Comparison of ENCODE assay signal across 9 cellular contexts in the genomic region with DNA sequence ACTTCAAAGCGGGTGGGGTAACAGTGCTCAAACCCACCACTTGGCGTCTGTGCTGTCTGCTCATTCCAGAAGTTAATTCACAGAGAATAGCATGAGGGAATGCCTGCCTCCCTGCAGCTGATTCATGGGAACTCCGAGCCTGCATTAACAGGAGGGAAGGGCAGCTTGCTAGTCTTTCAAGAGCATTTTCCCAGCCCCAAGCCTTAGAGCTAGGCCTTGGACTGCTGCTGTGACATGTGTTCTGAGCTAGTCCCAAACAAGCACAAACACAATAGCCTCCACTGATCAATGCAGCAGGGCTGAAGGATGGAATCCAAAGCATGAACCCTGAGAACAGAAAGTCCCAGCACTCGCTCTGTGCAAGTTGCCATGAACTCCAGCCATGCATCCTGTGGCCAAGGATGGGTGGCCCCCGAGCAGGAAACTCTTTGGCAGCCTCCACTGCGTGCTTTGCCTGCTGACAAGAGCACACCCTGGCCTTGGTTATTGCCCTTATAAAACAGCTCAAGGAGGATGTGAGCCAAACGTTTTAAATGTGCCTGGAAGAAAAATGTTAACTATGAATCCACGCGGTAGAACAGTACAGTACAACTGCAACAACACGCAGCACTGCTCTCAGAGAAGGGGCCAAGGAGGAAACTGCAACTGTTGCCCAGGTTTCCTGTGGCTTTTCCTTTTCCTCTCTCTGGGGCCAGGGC.
DNase-seq lines count a peak whose midpoint lies in the region; ATAC-seq, FAIRE-seq and TF ChIP-seq lines count a peak whose summit lies in the region.
"Had no signal": no experiment of that assay in that cellular context is flagged by ENCODE, and none has a peak within 500 bp of the region (broad histone marks: within the 10 kb centered on the region; RNA-seq: fewer than 3 reads in every experiment).

No MANE protein-coding gene starts in this region.

- no peak overlapping the region for H3K4me2 ChIP-seq in SK-N-SH

- POLR2A ChIA-PET in SK-N-SH (lab: Yijun Ruan, JAX): no interaction called here

- H3K9me2 ChIP-seq in SK-N-SH: no peaks in the 10 kb centered on the region

- H3K9me3 ChIP-seq in iPS-15b (ENCODE audit: control insufficient read depth, insufficient read depth, low read length) (no peaks in the 10 kb centered on the region), SK-N-SH (no peaks in the 10 kb centered on the region)

- no peaks in the 10 kb centered on the region for H3K36me3 Mint-ChIP-seq in progenitor cell of endocrine pancreas (ENCODE audit: insufficient read depth)

- H3F3A ChIP-seq in SK-N-SH (replicated peaks; ENCODE audit: insufficient read depth): no peaks in the 10 kb centered on the region

- no peak for ATAC-seq in HG02852 (IDR thresholded peaks at IDR 0.05; ENCODE audit: unreplicated experiment)

- H3K4me1 Mint-ChIP-seq in progenitor cell of endocrine pancreas (ENCODE audit: low read depth): peaks cover 5% of the 10 kb centered on the region

- WGBS in SK-N-SH (ENCODE audit: low lambda C conversion rate): 46% methylated on average over 10 of the region's 10 CpGs

- H3K27ac ChIP-seq in SK-N-SH (ENCODE audit: low read depth in 2 of 2, low read length in 1 of 2): no peak overlapping the region

- FAIRE-seq in bronchial epithelial cell (lab: Jason Lieb, UNC): no peak

- no peaks in the 10 kb centered on the region for H3K36me3 ChIP-seq in bronchial epithelial cell (ENCODE audit: control insufficient read depth, insufficient read depth, low read length)
- H3K36me3 ChIP-seq in iPS-15b (ENCODE audit: control insufficient read depth, insufficient read depth, low read length): no peaks in the 10 kb centered on the region
- H3K36me3 ChIP-seq in SK-N-SH (replicated peaks in 1 of 2; ENCODE audit: control insufficient read depth in 1 of 2, insufficient read depth in 2 of 2, low read length in 1 of 2): no peaks in the 10 kb centered on the region

- H3K9me3 Mint-ChIP-seq in progenitor cell of endocrine pancreas (ENCODE audit: low read depth): peaks cover 3% of the 10 kb centered on the region

- H3K79me2 ChIP-seq in SK-N-SH (ENCODE audit: insufficient read depth): no peaks in the 10 kb centered on the region

- H3K4me3 ChIP-seq in bronchial epithelial cell (ENCODE audit: low read depth, low read length) (no peak overlapping the region), iPS-15b (ENCODE audit: low read depth, low read length) (no peak overlapping the region), retinal pigment epithelial cell (ENCODE audit: low read length) (no peak overlapping the region), SK-N-SH (ENCODE audit: low read depth in 2 of 2, low read length in 1 of 2) (no peak overlapping the region)

- no peak overlapping the region for H3K4me3 Mint-ChIP-seq in progenitor cell of endocrine pancreas (ENCODE audit: low read depth)

- CTCF ChIA-PET in SK-N-SH (lab: Yijun Ruan, JAX): no interaction called here

- DNase-seq in GDM1 (lab: John Stamatoyannopoulos, UW): peak; percentile 58
- peak; percentile 19 for DNase-seq in bronchial epithelial cell (ENCODE audit: low read depth)
- peak; percentile 62 for DNase-seq in retinal pigment epithelial cell (ENCODE audit: low read depth)
- DNase-seq in progenitor cell of endocrine pancreas (ENCODE audit: low spot score, unreplicated experiment): no peak
- DNase-seq in HUDEP-2 (lab: John Stamatoyannopoulos, UW; ENCODE audit: unreplicated experiment in 76 of 76): no peak
- DNase-seq in SK-N-SH: no peak
- DNase-seq: NCI-H1048 had no signal

- H2AFZ ChIP-seq in SK-N-SH (ENCODE audit: low read depth): no peak overlapping the region

- TF ChIP-seq RAD21 in SK-N-SH (IDR thresholded peaks at IDR 0.05; ENCODE audit: low read length): no peak

- no peak for TF ChIP-seq EP300 in SK-N-SH (IDR thresholded peaks at IDR 0.05; ENCODE audit: borderline replicate concordance in 1 of 2, low read depth in 1 of 2, low read length in 1 of 2)

- H3K9ac ChIP-seq in iPS-15b (ENCODE audit: low read depth, low read length) (peak overlapping the region; percentile 24), SK-N-SH (no peak overlapping the region)

- TF ChIP-seq CTCF in bronchial epithelial cell (IDR thresholded peaks at IDR 0.05; ENCODE audit: insufficient read depth, low read length, severe bottlenecking) (no peak), retinal pigment epithelial cell (conservative IDR thresholded peaks at IDR 0.05; ENCODE audit: low read depth, low read length) (peak; percentile 23), progenitor cell of endocrine pancreas (IDR thresholded peaks at IDR 0.05; ENCODE audit: unreplicated experiment) (no peak), SK-N-SH (IDR thresholded peaks at IDR 0.05) (no peak)

- no peak overlapping the region for H3K27ac Mint-ChIP-seq in progenitor cell of endocrine pancreas

- no peaks in the 10 kb centered on the region for H3K27me3 ChIP-seq in bronchial epithelial cell (ENCODE audit: control insufficient read depth, insufficient read depth, low read length)
- H3K27me3 ChIP-seq in iPS-15b (ENCODE audit: control insufficient read depth, insufficient read depth, low read length): no peaks in the 10 kb centered on the region
- no peaks in the 10 kb centered on the region for H3K27me3 ChIP-seq in SK-N-SH (ENCODE audit: insufficient read depth)

- peaks cover 6% of the 10 kb centered on the region for H3K4me1 ChIP-seq in iPS-15b (ENCODE audit: control insufficient read depth, insufficient read depth, low read length)
- H3K4me1 ChIP-seq in SK-N-SH (ENCODE audit: control insufficient read depth in 1 of 2, insufficient read depth in 2 of 2, low read depth in 1 of 2, low read length in 1 of 2): no peaks in the 10 kb centered on the region; a peak in 1 of 4 replicates

- H3K27me3 Mint-ChIP-seq in progenitor cell of endocrine pancreas: peaks cover 62% of the 10 kb centered on the region

- H4K20me1 ChIP-seq in SK-N-SH (ENCODE audit: insufficient read depth): no peaks in the 10 kb centered on the region

TF ChIP-seq in SK-N-SH, 30 proteins besides CTCF, POLR2A, EP300 and RAD21:
- TF ChIP-seq GABPA (IDR thresholded peaks at IDR 0.05; ENCODE audit: low read depth) (no peak), RCOR1 (IDR thresholded peaks at IDR 0.05; ENCODE audit: low read length) (no peak), EZH2phosphoT487 (IDR thresholded peaks at IDR 0.05; ENCODE audit: borderline replicate concordance, low read depth) (no peak), FOXM1 (IDR thresholded peaks at IDR 0.05; ENCODE audit: low read depth) (no peak), GATA2 (CRISPR knock-in tag; IDR thresholded peaks at IDR 0.05) (no peak), ELF1 (IDR thresholded peaks at IDR 0.05) (no peak), FOSL2 (IDR thresholded peaks at IDR 0.05; ENCODE audit: borderline replicate concordance, low read depth) (no peak), FOXJ3 (CRISPR knock-in tag; IDR thresholded peaks at IDR 0.05) (no peak), RFX5 (IDR thresholded peaks at IDR 0.05; ENCODE audit: low read length) (no peak)
- TF ChIP-seq, protein P1, sequence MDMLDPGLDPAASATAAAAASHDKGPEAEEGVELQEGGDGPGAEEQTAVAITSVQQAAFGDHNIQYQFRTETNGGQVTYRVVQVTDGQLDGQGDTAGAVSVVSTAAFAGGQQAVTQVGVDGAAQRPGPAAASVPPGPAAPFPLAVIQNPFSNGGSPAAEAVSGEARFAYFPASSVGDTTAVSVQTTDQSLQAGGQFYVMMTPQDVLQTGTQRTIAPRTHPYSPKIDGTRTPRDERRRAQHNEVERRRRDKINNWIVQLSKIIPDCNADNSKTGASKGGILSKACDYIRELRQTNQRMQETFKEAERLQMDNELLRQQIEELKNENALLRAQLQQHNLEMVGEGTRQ (IDR thresholded peaks at IDR 0.05; ENCODE audit: borderline replicate concordance, low read depth, low read length): no peak
- TF ChIP-seq, protein P2, sequence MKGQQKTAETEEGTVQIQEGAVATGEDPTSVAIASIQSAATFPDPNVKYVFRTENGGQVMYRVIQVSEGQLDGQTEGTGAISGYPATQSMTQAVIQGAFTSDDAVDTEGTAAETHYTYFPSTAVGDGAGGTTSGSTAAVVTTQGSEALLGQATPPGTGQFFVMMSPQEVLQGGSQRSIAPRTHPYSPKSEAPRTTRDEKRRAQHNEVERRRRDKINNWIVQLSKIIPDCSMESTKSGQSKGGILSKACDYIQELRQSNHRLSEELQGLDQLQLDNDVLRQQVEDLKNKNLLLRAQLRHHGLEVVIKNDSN (IDR thresholded peaks at IDR 0.05; ENCODE audit: borderline replicate concordance, low read depth): no peak
- TF ChIP-seq, protein P3, sequence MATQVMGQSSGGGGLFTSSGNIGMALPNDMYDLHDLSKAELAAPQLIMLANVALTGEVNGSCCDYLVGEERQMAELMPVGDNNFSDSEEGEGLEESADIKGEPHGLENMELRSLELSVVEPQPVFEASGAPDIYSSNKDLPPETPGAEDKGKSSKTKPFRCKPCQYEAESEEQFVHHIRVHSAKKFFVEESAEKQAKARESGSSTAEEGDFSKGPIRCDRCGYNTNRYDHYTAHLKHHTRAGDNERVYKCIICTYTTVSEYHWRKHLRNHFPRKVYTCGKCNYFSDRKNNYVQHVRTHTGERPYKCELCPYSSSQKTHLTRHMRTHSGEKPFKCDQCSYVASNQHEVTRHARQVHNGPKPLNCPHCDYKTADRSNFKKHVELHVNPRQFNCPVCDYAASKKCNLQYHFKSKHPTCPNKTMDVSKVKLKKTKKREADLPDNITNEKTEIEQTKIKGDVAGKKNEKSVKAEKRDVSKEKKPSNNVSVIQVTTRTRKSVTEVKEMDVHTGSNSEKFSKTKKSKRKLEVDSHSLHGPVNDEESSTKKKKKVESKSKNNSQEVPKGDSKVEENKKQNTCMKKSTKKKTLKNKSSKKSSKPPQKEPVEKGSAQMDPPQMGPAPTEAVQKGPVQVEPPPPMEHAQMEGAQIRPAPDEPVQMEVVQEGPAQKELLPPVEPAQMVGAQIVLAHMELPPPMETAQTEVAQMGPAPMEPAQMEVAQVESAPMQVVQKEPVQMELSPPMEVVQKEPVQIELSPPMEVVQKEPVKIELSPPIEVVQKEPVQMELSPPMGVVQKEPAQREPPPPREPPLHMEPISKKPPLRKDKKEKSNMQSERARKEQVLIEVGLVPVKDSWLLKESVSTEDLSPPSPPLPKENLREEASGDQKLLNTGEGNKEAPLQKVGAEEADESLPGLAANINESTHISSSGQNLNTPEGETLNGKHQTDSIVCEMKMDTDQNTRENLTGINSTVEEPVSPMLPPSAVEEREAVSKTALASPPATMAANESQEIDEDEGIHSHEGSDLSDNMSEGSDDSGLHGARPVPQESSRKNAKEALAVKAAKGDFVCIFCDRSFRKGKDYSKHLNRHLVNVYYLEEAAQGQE (IDR thresholded peaks at IDR 0.05; ENCODE audit: low read depth, low read length): no peak

Comparison
In these comparisons a context has a peak if more than half of its experiments do, and no peak if none do; other contexts are left out.
1. DNase-seq: peak in GDM1 (single experiment), bronchial epithelial cell (single experiment) and retinal pigment epithelial cell (single experiment); none in progenitor cell of endocrine pancreas (single experiment), HUDEP-2 (0 of 76) and SK-N-SH (single experiment).